21 cellular contexts compared by ENCODE assay signal in genomic region chr14:72254940-72255472, GRCh38.
"Had no signal": no experiment of that assay in that cellular context is flagged by ENCODE, and none has a peak within 500 bp of the region (broad histone marks: within the 10 kb centered on the region; RNA-seq: fewer than 3 reads in every experiment).

No MANE protein-coding gene starts in this region.

- H3K4me1 Mint-ChIP-seq: activated CD8-positive, alpha-beta memory T cell treated with anti-CD3 and anti-CD28 coated beads, Interleukin-2, amount 10 ng/mL, durations not matched to agents 7 days and 5 days; activated naive CD8-positive, alpha-beta T cell treated with anti-CD3 and anti-CD28 coated beads, Interleukin-2, amount 10 ng/mL, durations not matched to agents 7 days and 5 days; naive thymus-derived CD8-positive, alpha-beta T cell had no signal

- H3K27me3 ChIP-seq: foreskin keratinocyte, sigmoid colon, thyroid gland had no signal

- H3K4me3 ChIP-seq: coronary artery, lung, sigmoid colon, thyroid gland had no signal

- H3K4me3 Mint-ChIP-seq: activated CD8-positive, alpha-beta memory T cell treated with anti-CD3 and anti-CD28 coated beads, Interleukin-2, amount 10 ng/mL, durations not matched to agents 7 days and 5 days; activated naive CD8-positive, alpha-beta T cell treated with anti-CD3 and anti-CD28 coated beads, Interleukin-2, amount 10 ng/mL, durations not matched to agents 7 days and 5 days; naive thymus-derived CD8-positive, alpha-beta T cell; stimulated activated naive CD8-positive, alpha-beta T cell treated with anti-CD3 and anti-CD28 coated beads, Interleukin-15, Interleukin-2, amounts not matched to agents 100 ng/mL and 50 ng/mL, for 24 hours had no signal

- H3K36me3 ChIP-seq: sigmoid colon, thyroid gland had no signal

- DNase-seq: activated CD4-positive, alpha-beta T cell treated with anti-CD3 and anti-CD28 coated beads for 4 hours; activated CD4-positive, alpha-beta T cell treated with anti-CD3 and anti-CD28 coated beads, Interleukin-2, amount 50 U/mL, for 48 hours; activated CD8-positive, alpha-beta memory T cell treated with anti-CD3 and anti-CD28 coated beads, Interleukin-2, amount 10 ng/mL, durations not matched to agents 7 days and 5 days; activated naive CD4-positive, alpha-beta T cell treated with Interleukin-2 at 50 U/mL for 16 hours; activated naive CD8-positive, alpha-beta T cell treated with anti-CD3 and anti-CD28 coated beads, Interleukin-2, amount 10 ng/mL, durations not matched to agents 7 days and 5 days; amygdala; cerebellar nuclear complex; foreskin keratinocyte; kidney; naive thymus-derived CD8-positive, alpha-beta T cell; retina; sigmoid colon; stimulated activated CD4-positive, alpha-beta T cell treated with anti-CD3 and anti-CD28 coated beads, Interleukin-4, amount 100 ng/mL, for 24 hours; substantia nigra; T-helper 1 cell; thyroid gland had no signal

- H3K9me3 ChIP-seq: sigmoid colon, thyroid gland had no signal

- ATAC-seq: activated CD8-positive, alpha-beta memory T cell treated with anti-CD3 and anti-CD28 coated beads, Interleukin-2, amount 10 ng/mL, durations not matched to agents 7 days and 5 days; foreskin keratinocyte; left lobe of liver; naive thymus-derived CD8-positive, alpha-beta T cell had no signal

- H3K27me3 Mint-ChIP-seq: progenitor cell of endocrine pancreas had no signal

- H3K27ac ChIP-seq: coronary artery, foreskin keratinocyte, sigmoid colon, thyroid gland had no signal

- H3K4me1 ChIP-seq: foreskin keratinocyte, sigmoid colon, thyroid gland had no signal

- H3K36me3 Mint-ChIP-seq: activated CD8-positive, alpha-beta memory T cell treated with anti-CD3 and anti-CD28 coated beads, Interleukin-2, amount 10 ng/mL, durations not matched to agents 7 days and 5 days; activated naive CD8-positive, alpha-beta T cell treated with anti-CD3 and anti-CD28 coated beads, Interleukin-2, amount 10 ng/mL, durations not matched to agents 7 days and 5 days; naive thymus-derived CD8-positive, alpha-beta T cell had no signal

- H3K27ac Mint-ChIP-seq: activated CD8-positive, alpha-beta memory T cell treated with anti-CD3 and anti-CD28 coated beads, Interleukin-2, amount 10 ng/mL, durations not matched to agents 7 days and 5 days; activated naive CD8-positive, alpha-beta T cell treated with anti-CD3 and anti-CD28 coated beads, Interleukin-2, amount 10 ng/mL, durations not matched to agents 7 days and 5 days; naive thymus-derived CD8-positive, alpha-beta T cell; progenitor cell of endocrine pancreas; stimulated activated naive CD8-positive, alpha-beta T cell treated with anti-CD3 and anti-CD28 coated beads, Interleukin-15, Interleukin-2, amounts not matched to agents 100 ng/mL and 50 ng/mL, for 24 hours had no signal
